1 cellular context compared by ENCODE assay signal in the genomic region with DNA sequence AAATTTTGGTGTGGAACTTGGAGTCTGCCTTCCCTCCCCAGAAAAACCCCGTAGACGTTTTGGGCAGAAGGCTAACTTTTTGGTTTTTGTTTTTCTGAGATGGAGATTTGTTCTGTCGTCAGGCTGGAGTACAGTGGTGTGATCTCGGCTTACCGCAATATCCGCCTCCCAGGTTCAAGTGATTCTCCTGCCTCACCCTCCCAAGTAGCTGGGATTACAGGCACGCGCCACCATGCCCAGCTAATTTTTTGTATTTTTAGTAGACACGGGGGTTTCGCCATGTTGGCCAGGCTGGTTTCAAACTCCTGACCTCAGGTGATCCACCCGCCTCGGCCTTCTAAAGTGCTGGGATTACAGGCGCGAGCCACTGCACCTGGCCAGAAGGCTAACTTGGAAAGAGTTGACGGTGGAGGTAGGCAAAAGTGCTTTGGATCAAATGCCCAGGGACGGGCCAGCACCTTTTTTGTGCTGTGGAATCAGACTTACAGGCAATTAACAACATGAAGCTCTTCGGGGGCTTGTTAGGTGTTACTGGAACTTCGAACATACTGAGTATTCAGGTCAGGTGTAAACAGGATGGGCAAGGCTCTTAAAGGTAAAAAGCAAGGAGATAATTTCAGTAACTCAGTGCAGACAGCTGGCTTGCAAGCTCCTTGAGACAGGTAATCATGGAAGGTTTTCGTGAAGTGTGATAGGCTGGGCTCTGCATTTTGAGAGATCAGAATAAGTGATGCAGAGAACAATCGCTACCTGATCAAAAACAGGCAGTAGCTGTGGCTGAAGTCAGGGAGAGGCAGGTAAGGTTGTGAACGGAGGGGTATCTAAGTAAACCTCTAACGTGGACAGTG.
TF ChIP-seq lines count a peak whose summit lies in the region.

No MANE protein-coding gene starts in this region.

TF ChIP-seq in HepG2, 621 proteins besides CTCF, POLR2A, EP300 and RAD21:
- no peak for TF ChIP-seq HDAC2 (CRISPR knock-in tag; IDR thresholded peaks at IDR 0.05)
- TF ChIP-seq SOX6 (IDR thresholded peaks at IDR 0.05), result no peak
- 0 out of 2 replicates have a peak, but pooled peaks have one; percentile 21 for TF ChIP-seq SOX6 (CRISPR knock-in tag; IDR thresholded peaks at IDR 0.05)
- peak; percentile 29 for TF ChIP-seq ZBTB33 (CRISPR knock-in tag; IDR thresholded peaks at IDR 0.05)
- TF ChIP-seq RNF219 (CRISPR knock-in tag; IDR thresholded peaks at IDR 0.05), result no peak
- 0 out of 2 replicates have a peak, but pooled peaks have one; percentile 39 for TF ChIP-seq KAT7 (CRISPR knock-in tag; IDR thresholded peaks at IDR 0.05; ENCODE audit: borderline replicate concordance)
- 0 out of 2 replicates have a peak, but pooled peaks have one; percentile 40 for TF ChIP-seq HNF1B (CRISPR knock-in tag; IDR thresholded peaks at IDR 0.05)
- TF ChIP-seq MBNL3 (CRISPR knock-in tag; conservative IDR thresholded peaks at IDR 0.05), result no peak
- 0 out of 2 replicates have a peak, but pooled peaks have one; percentile 23 for TF ChIP-seq TAF1 (CRISPR knock-in tag; IDR thresholded peaks at IDR 0.05)
- no peak for TF ChIP-seq ZNF331 (CRISPR knock-in tag; IDR thresholded peaks at IDR 0.05)
- TF ChIP-seq ZC3H13 (CRISPR knock-in tag; IDR thresholded peaks at IDR 0.05), result peak; percentile 45; the same call in 1 of the 2 replicates
- peak; percentile 18; the same call in 1 of the 2 replicates for TF ChIP-seq POLR2AphosphoS5 (IDR thresholded peaks at IDR 0.05; ENCODE audit: low read depth, low read length)
- TF ChIP-seq ATF7-NPFF (CRISPR knock-in tag; IDR thresholded peaks at IDR 0.05; ENCODE audit: low read depth), result no peak
- TF ChIP-seq RBM22 (optimal IDR thresholded peaks at IDR 0.05; ENCODE audit: low read length), result peak; percentile 31
